Comparison of ENCODE assay signal across 11 cellular contexts in genomic region chr10:113187066-113187777, GRCh38.
DNase-seq lines count a peak whose midpoint lies in the region; ATAC-seq and TF ChIP-seq lines count a peak whose summit lies in the region.
"Had no signal": no experiment of that assay in that cellular context is flagged by ENCODE, and none has a peak within 500 bp of the region (broad histone marks: within the 10 kb centered on the region; RNA-seq: fewer than 3 reads in every experiment).

No MANE protein-coding gene starts in this region.

- TF ChIP-seq CTCF in GM10266 (IDR thresholded peaks at IDR 0.05; ENCODE audit: control insufficient read depth, insufficient read depth, low read depth, missing control alignments): no peak

- intact Hi-C loops in left colon (cut with DNase I, micrococcal nuclease): no loop called here

- DNase-seq in NCI-H2081 (lab: John Stamatoyannopoulos, UW) (peak; percentile 4 to 5), NCI-H2081 treated with DMSO at 0.1 percent for 48 hours (lab: John Stamatoyannopoulos, UW) (no peak), cerebellar cortex (ENCODE audit: low spot score) (peak; percentile 12), left colon (peak; percentile 35 to 50), substantia nigra (lab: John Stamatoyannopoulos, UW) (peak in 40 of 49 donors; percentile 11 to 81 (median 62)), occipital lobe (lab: John Stamatoyannopoulos, UW) (no peak), GM10266 (ENCODE audit: extremely low spot score) (no peak)
- DNase-seq: activated B cell treated with CpG ODN at 0.5 μM for 24 hours, GF-D8, NCI-H1092 had no signal

- ATAC-seq in left colon (no peak), GM21381 (IDR thresholded peaks at IDR 0.05; ENCODE audit: unreplicated experiment) (no peak)

- no peak overlapping the region for H3K27ac ChIP-seq in substantia nigra (ENCODE audit: low read depth, low read length, poor library complexity, severe bottlenecking)

Comparison
In these comparisons a context has a peak if more than half of its experiments do, and no peak if none do; other contexts are left out.
1. DNase-seq: peak in NCI-H2081 (2 of 2), cerebellar cortex (single experiment), left colon (2 of 2) and substantia nigra (40 of 49); none in NCI-H2081 treated with DMSO at 0.1 percent for 48 hours (single experiment), occipital lobe (single experiment) and GM10266 (single experiment).